In genomic region chr22:37430941-37431340, GRCh38 we compare ENCODE assay signal across 12 cellular contexts. TPM values are rescaled to one million over a fixed set of nuclear protein-coding genes. Genes with fewer than 3 reads are reported as not detected.
"Had no signal": no experiment of that assay in that cellular context is flagged by ENCODE, and none has a peak within 500 bp of the region (broad histone marks: within the 10 kb centered on the region; RNA-seq: fewer than 3 reads in every experiment).

No MANE protein-coding gene starts in this region.

- FAIRE-seq: kidney, small intestine had no signal

- H3K27ac Mint-ChIP-seq: activated CD4-positive, alpha-beta T cell treated with anti-CD3 and anti-CD28 coated beads, Interleukin-2, amount 10 ng/mL, durations not matched to agents 7 days and 5 days; stimulated activated naive CD8-positive, alpha-beta T cell treated with anti-CD3 and anti-CD28 coated beads, Interleukin-15, Interleukin-2, amounts not matched to agents 100 ng/mL and 50 ng/mL, for 24 hours had no signal

- H3K27ac ChIP-seq: cardiac muscle cell, prostate gland, upper lobe of left lung had no signal

- H3K9me3 ChIP-seq: prostate gland, upper lobe of left lung had no signal

- H3K36me3 ChIP-seq: cardiac muscle cell, prostate gland, upper lobe of left lung had no signal

- ATAC-seq: activated T-helper 17 cell treated with anti-CD3 and anti-CD28 coated beads, Interleukin-2, amount 50 U/mL, for 72 hours; right cardiac atrium had no signal

- H3K9me3 Mint-ChIP-seq: activated T-helper 17 cell treated with anti-CD3 and anti-CD28 coated beads, Interleukin-2, amount 50 U/mL, for 72 hours had no signal

- DNase-seq: activated CD4-positive, alpha-beta T cell treated with anti-CD3 and anti-CD28 coated beads, Interleukin-2, amount 10 ng/mL, durations not matched to agents 7 days and 5 days; activated naive CD4-positive, alpha-beta T cell treated with Interleukin-2 at 50 U/mL for 16 hours; hippocampal formation; kidney; occipital lobe; right cardiac atrium; small intestine; upper lobe of left lung had no signal

- H3K4me3 ChIP-seq: cardiac muscle cell, prostate gland, upper lobe of left lung had no signal

- H3K4me1 ChIP-seq: prostate gland had no signal

- H3K4me3 Mint-ChIP-seq: activated CD4-positive, alpha-beta T cell treated with anti-CD3 and anti-CD28 coated beads, Interleukin-2, amount 10 ng/mL, durations not matched to agents 7 days and 5 days; stimulated activated naive CD8-positive, alpha-beta T cell treated with anti-CD3 and anti-CD28 coated beads, Interleukin-15, Interleukin-2, amounts not matched to agents 100 ng/mL and 50 ng/mL, for 24 hours had no signal

RNA-seq across cellular contexts. Expression of gene ELFN2, which starts 3.7 kb away (rescaled TPM):
- polyA plus RNA-seq: cardiac muscle cell had no signal
